Comparison of ENCODE assay signal across 10 cellular contexts in the genomic region with DNA sequence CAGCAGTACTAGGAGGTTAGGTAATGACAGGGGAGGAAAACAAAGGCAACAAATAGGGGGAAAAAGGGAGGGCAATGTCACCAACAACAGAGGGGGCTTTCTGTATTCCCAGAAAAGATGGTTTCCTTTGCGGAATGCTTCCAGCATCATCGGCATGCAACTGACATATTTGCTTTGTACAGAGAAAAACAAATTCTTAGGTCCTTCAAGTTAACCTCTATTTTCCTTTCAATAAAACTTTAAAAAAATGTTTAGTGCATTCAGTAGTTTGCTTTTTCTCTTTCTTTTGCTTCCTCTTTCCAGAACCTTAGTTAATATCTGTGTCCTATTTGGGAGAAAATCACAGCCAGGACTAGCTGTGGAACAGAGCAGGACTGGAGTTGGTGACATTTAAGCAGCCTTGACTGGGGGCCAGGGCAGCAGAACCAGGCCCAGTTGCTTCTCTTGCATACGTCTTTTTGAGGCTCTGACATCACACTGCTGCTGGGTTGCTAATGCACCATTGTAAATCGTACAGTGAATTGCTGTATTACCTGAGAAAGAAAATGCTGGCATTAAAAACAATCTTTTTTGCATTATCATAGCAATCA.
DNase-seq lines count a peak whose midpoint lies in the region; ATAC-seq and TF ChIP-seq lines count a peak whose summit lies in the region.
"Had no signal": no experiment of that assay in that cellular context is flagged by ENCODE, and none has a peak within 500 bp of the region (broad histone marks: within the 10 kb centered on the region; RNA-seq: fewer than 3 reads in every experiment).

No MANE protein-coding gene starts in this region.

- H3K4me2 ChIP-seq in hepatocyte (peak overlapping the region; percentile 94), parathyroid adenoma (ENCODE audit: low read length) (no peak overlapping the region)

- H3K27ac ChIP-seq in hepatocyte (peak overlapping the region; percentile 63), parathyroid adenoma (peak overlapping the region; percentile 71)
- H3K27ac ChIP-seq: left ventricle myocardium inferior, psoas muscle had no signal

- H3K9ac ChIP-seq in parathyroid adenoma, result no peak overlapping the region

- WGBS in hepatocyte (ENCODE audit: low lambda C conversion rate, missing lambda C conversion rate), result 65% methylated on average over 4 of the region's 4 CpGs

- no peak overlapping the region for H3K4me3 ChIP-seq in hepatocyte
- no peak overlapping the region for H3K4me3 ChIP-seq in parathyroid adenoma (ENCODE audit: low read depth, low read length)

- H3K27me3 ChIP-seq in hepatocyte (no peaks in the 10 kb centered on the region), parathyroid adenoma (ENCODE audit: control insufficient read depth, insufficient read depth, low read length) (no peaks in the 10 kb centered on the region)

- no peaks in the 10 kb centered on the region for H4K20me1 ChIP-seq in hepatocyte (ENCODE audit: insufficient read depth, poor library complexity, severe bottlenecking)

- H3K36me3 ChIP-seq in hepatocyte (replicated peaks; ENCODE audit: insufficient read depth, low read depth) (no peaks in the 10 kb centered on the region), parathyroid adenoma (ENCODE audit: control insufficient read depth, insufficient read depth, low read length) (no peaks in the 10 kb centered on the region)
- H3K36me3 ChIP-seq: left ventricle myocardium inferior had no signal

- no peak for TF ChIP-seq CTCF in hepatocyte (IDR thresholded peaks at IDR 0.05; ENCODE audit: poor library complexity)
- no peak for TF ChIP-seq CTCF in parathyroid adenoma (IDR thresholded peaks at IDR 0.05)

- H3K9me3 ChIP-seq in hepatocyte (ENCODE audit: low read depth) (no peaks in the 10 kb centered on the region), parathyroid adenoma (ENCODE audit: control insufficient read depth, low read length) (no peaks in the 10 kb centered on the region)
- H3K9me3 ChIP-seq: left ventricle myocardium inferior, psoas muscle had no signal

- DNase-seq in NCI-H2107 treated with DMSO at 0.1 percent for 48 hours (lab: John Stamatoyannopoulos, UW; ENCODE audit: unreplicated experiment) (peak; percentile 23), NCI-H2107 (lab: John Stamatoyannopoulos, UW) (no peak), NCI-H2227 treated with DMSO at 0.1 percent for 48 hours (lab: John Stamatoyannopoulos, UW) (peak; percentile 34), hepatocyte (ENCODE audit: low spot score) (no peak), glomerular visceral epithelial cell (ENCODE audit: extremely low spot score) (no peak)
- DNase-seq: left ventricle myocardium inferior, psoas muscle had no signal

- ATAC-seq in GM19467 (IDR thresholded peaks at IDR 0.05; ENCODE audit: unreplicated experiment), result no peak
- no peak for ATAC-seq in GM19455 (IDR thresholded peaks at IDR 0.05; ENCODE audit: unreplicated experiment)

- peaks cover 3% of the 10 kb centered on the region for H3K4me1 ChIP-seq in hepatocyte (ENCODE audit: insufficient read depth)
- peaks cover 3% of the 10 kb centered on the region for H3K4me1 ChIP-seq in parathyroid adenoma
- H3K4me1 ChIP-seq: psoas muscle had no signal

- peak overlapping the region; percentile 34 for H2AFZ ChIP-seq in hepatocyte
- H2AFZ ChIP-seq in parathyroid adenoma, result peak overlapping the region; percentile 71

- no peaks in the 10 kb centered on the region for H3K9me2 ChIP-seq in hepatocyte (replicated peaks; ENCODE audit: insufficient read depth)

- H3K79me2 ChIP-seq in hepatocyte, result no peaks in the 10 kb centered on the region
- H3K79me2 ChIP-seq in parathyroid adenoma, result no peaks in the 10 kb centered on the region

Comparison
In these comparisons a context has a peak if more than half of its experiments do, and no peak if none do; other contexts are left out.
1. DNase-seq: peak in NCI-H2107 treated with DMSO at 0.1 percent for 48 hours (single experiment) and NCI-H2227 treated with DMSO at 0.1 percent for 48 hours (single experiment); none in NCI-H2107 (single experiment), hepatocyte (single experiment) and glomerular visceral epithelial cell (single experiment).